ENCODE assay signal across 14 cellular contexts in genomic region chr14:70885343-70886014, GRCh38. TPM values are rescaled to one million over a fixed set of nuclear protein-coding genes. Genes with fewer than 3 reads are reported as not detected.
A peak's percentile ranks its signal among the peaks of the same experiment; 100 is the strongest.
DNase-seq lines count a peak whose midpoint lies in the region; TF ChIP-seq lines count a peak whose summit lies in the region.
"Had no signal": no experiment of that assay in that cellular context is flagged by ENCODE, and none has a peak within 500 bp of the region (broad histone marks: within the 10 kb centered on the region; RNA-seq: fewer than 3 reads in every experiment).

No MANE protein-coding gene starts in this region.

- peak; percentile 64 for DNase-seq in stimulated activated naive CD4-positive, alpha-beta T cell treated with Interleukin-2 at 50 U/mL for 16 hours (lab: John Stamatoyannopoulos, UW)
- DNase-seq in stimulated activated naive CD4-positive, alpha-beta T cell (lab: John Stamatoyannopoulos, UW), result no peak
- DNase-seq in activated CD4-positive, alpha-beta T cell treated with anti-CD3 and anti-CD28 coated beads, Interleukin-2, amount 10 ng/mL, durations not matched to agents 7 days and 5 days, result no peak
- DNase-seq in glutamatergic neuron (peak; percentile 39), GM13976 (ENCODE audit: low spot score) (no peak), KBM-7 (no peak), Ammon's horn (ENCODE audit: low spot score) (no peak), NCI-H2081 treated with DMSO at 0.1 percent for 48 hours (lab: John Stamatoyannopoulos, UW) (no peak)
- DNase-seq: HCEC 1CT, NCI-H1417, NCI-H524 treated with DMSO at 0.1 percent for 48 hours, substantia nigra had no signal

- H3K27ac Mint-ChIP-seq in activated CD4-positive, alpha-beta T cell treated with anti-CD3 and anti-CD28 coated beads, Interleukin-2, amount 10 ng/mL, durations not matched to agents 7 days and 5 days, result peak overlapping the region; percentile 95
- no peak overlapping the region for H3K27ac Mint-ChIP-seq in glutamatergic neuron (ENCODE audit: unreplicated experiment)

- in situ Hi-C loops in GM13976 (cut with MboI; ENCODE audit: low sequenced_read_pairs, unreplicated experiment), result no loop called here
- in situ Hi-C loops in KBM-7 (cut with MboI; ENCODE audit: low pct_unique_long_range_greater_than_20kb, low sequenced_read_pairs), result no loop called here

- H3K36me3 Mint-ChIP-seq in activated CD4-positive, alpha-beta T cell treated with anti-CD3 and anti-CD28 coated beads, Interleukin-2, amount 10 ng/mL, durations not matched to agents 7 days and 5 days (ENCODE audit: low read depth), result peaks cover 5% of the 10 kb centered on the region
- no peaks in the 10 kb centered on the region for H3K36me3 Mint-ChIP-seq in glutamatergic neuron (ENCODE audit: unreplicated experiment)
- H3K36me3 Mint-ChIP-seq: memory B cell had no signal

- H3K4me1 Mint-ChIP-seq in activated CD4-positive, alpha-beta T cell treated with anti-CD3 and anti-CD28 coated beads, Interleukin-2, amount 10 ng/mL, durations not matched to agents 7 days and 5 days, result peaks cover 83% of the 10 kb centered on the region
- H3K4me1 Mint-ChIP-seq in glutamatergic neuron (ENCODE audit: low read depth, unreplicated experiment), result peaks cover 9% of the 10 kb centered on the region

- CTCF ChIA-PET in activated CD4-positive, alpha-beta T cell treated with anti-CD3 and anti-CD28 coated beads, Interleukin-2, amount 10 ng/mL, durations not matched to agents 7 days and 5 days (lab: Charles Lee), result interaction anchor here (0.6 to 3.9 kb wide), 15 partner anchors 11 to 126 kb away, joined by 3 to 37 read pairs (median 3); partner anchors contain the start of gene PCNX1

- H3K9me3 Mint-ChIP-seq in activated CD4-positive, alpha-beta T cell treated with anti-CD3 and anti-CD28 coated beads, Interleukin-2, amount 10 ng/mL, durations not matched to agents 7 days and 5 days, result no peaks in the 10 kb centered on the region
- peaks cover 1% of the 10 kb centered on the region for H3K9me3 Mint-ChIP-seq in glutamatergic neuron (ENCODE audit: unreplicated experiment)
- H3K9me3 Mint-ChIP-seq: memory B cell had no signal

- TF ChIP-seq CTCF in glutamatergic neuron (IDR thresholded peaks at IDR 0.05; ENCODE audit: partially characterized antibody, unreplicated experiment) (no peak), GM13976 (IDR thresholded peaks at IDR 0.05; ENCODE audit: borderline replicate concordance, control extremely low read depth, extremely low read depth, insufficient read depth, missing control alignments) (no peak)

- no peaks in the 10 kb centered on the region for H3K27me3 Mint-ChIP-seq in activated CD4-positive, alpha-beta T cell treated with anti-CD3 and anti-CD28 coated beads, Interleukin-2, amount 10 ng/mL, durations not matched to agents 7 days and 5 days
- no peaks in the 10 kb centered on the region for H3K27me3 Mint-ChIP-seq in glutamatergic neuron (ENCODE audit: unreplicated experiment)
- H3K27me3 Mint-ChIP-seq: B cell, memory B cell had no signal

- no peak overlapping the region for H3K4me3 Mint-ChIP-seq in activated CD4-positive, alpha-beta T cell treated with anti-CD3 and anti-CD28 coated beads, Interleukin-2, amount 10 ng/mL, durations not matched to agents 7 days and 5 days
- H3K4me3 Mint-ChIP-seq in glutamatergic neuron (ENCODE audit: unreplicated experiment), result no peak overlapping the region

- POLR2A ChIA-PET in activated CD4-positive, alpha-beta T cell treated with anti-CD3 and anti-CD28 coated beads, Interleukin-2, amount 10 ng/mL, durations not matched to agents 7 days and 5 days (lab: Charles Lee), result interaction anchor here (1.1 to 1.4 kb wide), 2 partner anchors 22 to 75 kb away, joined by 3 read pairs; partner anchors contain the start of genes MAP3K9 and PCNX1

RNA-seq across cellular contexts. Expression of gene PCNX1, which starts 21.8 kb away (rescaled TPM):
- total RNA-seq in activated CD4-positive, alpha-beta T cell treated with anti-CD3 and anti-CD28 coated beads, Interleukin-2, amount 10 ng/mL, durations not matched to agents 7 days and 5 days, result 10 to 100 TPM; 56.6 to 72.1 TPM
- total RNA-seq in glutamatergic neuron (ENCODE audit: unreplicated experiment), result 62.5 TPM

Comparison
In these comparisons a context has a peak if more than half of its experiments do, and no peak if none do; other contexts are left out.
1. DNase-seq: peak in stimulated activated naive CD4-positive, alpha-beta T cell treated with Interleukin-2 at 50 U/mL for 16 hours (single experiment) and glutamatergic neuron (single experiment); none in stimulated activated naive CD4-positive, alpha-beta T cell (0 of 6), activated CD4-positive, alpha-beta T cell treated with anti-CD3 and anti-CD28 coated beads, Interleukin-2, amount 10 ng/mL, durations not matched to agents 7 days and 5 days (single experiment), GM13976 (single experiment), KBM-7 (single experiment), Ammon's horn (single experiment) and NCI-H2081 treated with DMSO at 0.1 percent for 48 hours (single experiment).